Comparison of ENCODE assay signal across 19 cellular contexts in the genomic region with DNA sequence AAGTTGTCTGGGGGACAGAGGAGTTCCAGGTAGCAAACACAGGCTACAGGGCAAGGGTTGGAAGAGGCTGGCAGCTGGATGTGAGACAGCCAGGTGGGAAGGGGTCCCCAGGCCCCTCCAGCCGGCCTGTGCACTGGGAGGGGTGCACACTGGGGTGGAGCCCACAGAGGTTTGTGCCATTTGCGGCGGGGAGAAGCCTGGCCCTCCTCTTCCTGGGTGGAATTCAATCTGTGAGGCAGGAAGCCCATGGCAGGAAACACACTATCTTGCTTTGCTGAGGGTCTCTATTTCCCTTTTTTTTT.
"Had no signal": no experiment of that assay in that cellular context is flagged by ENCODE, and none has a peak within 500 bp of the region (broad histone marks: within the 10 kb centered on the region; RNA-seq: fewer than 3 reads in every experiment).

No MANE protein-coding gene starts in this region.

- H3K4me1 ChIP-seq: left lung, psoas muscle, right lobe of liver had no signal

- H3K27ac ChIP-seq: esophagus squamous epithelium, gastroesophageal sphincter, left lung, lower lobe of right lung, psoas muscle, right lobe of liver, tibial artery had no signal

- ATAC-seq: effector memory CD8-positive, alpha-beta T cell; gastroesophageal sphincter; natural killer cell treated with Interleukin-12 subunit alpha and Interleukin-12 subunit beta and Interleukin-15 and Interleukin-18, amount 100 ng/mL, for 72 hours; psoas muscle had no signal

- H3K27ac Mint-ChIP-seq: dendritic cell treated with granulocyte-macrophage colony-stimulating factor and Interleukin-4, amounts not matched to agents 40 ng/mL and 50 ng/mL, for 4 days; effector memory CD8-positive, alpha-beta T cell; immature natural killer cell; memory B cell; natural killer cell treated with Interleukin-12 subunit alpha and Interleukin-12 subunit beta and Interleukin-15 and Interleukin-18, amount 100 ng/mL, for 72 hours had no signal

- H3K27me3 ChIP-seq: esophagus squamous epithelium, gastroesophageal sphincter, left lung, right lobe of liver, tibial artery, upper lobe of left lung, uterus had no signal

- H3K36me3 Mint-ChIP-seq: immature natural killer cell; memory B cell; natural killer cell treated with Interleukin-12 subunit alpha and Interleukin-12 subunit beta and Interleukin-15 and Interleukin-18, amount 100 ng/mL, for 72 hours had no signal

- DNase-seq: effector memory CD8-positive, alpha-beta T cell; esophagus squamous epithelium; foreskin fibroblast; immature natural killer cell; midbrain; retina; right lobe of liver; stimulated activated CD4-positive, alpha-beta T cell treated with anti-CD3 and anti-CD28 coated beads, Interleukin-2, amount 100 ng/mL, for 24 hours; stimulated activated naive CD4-positive, alpha-beta T cell; tibial artery; uterus had no signal

- H3K9me3 ChIP-seq: esophagus squamous epithelium, gastroesophageal sphincter, left lung, lower lobe of right lung, psoas muscle, right lobe of liver, tibial artery, upper lobe of left lung, uterus had no signal

- H3K4me3 Mint-ChIP-seq: dendritic cell treated with granulocyte-macrophage colony-stimulating factor and Interleukin-4, amounts not matched to agents 40 ng/mL and 50 ng/mL, for 4 days; effector memory CD8-positive, alpha-beta T cell; immature natural killer cell; memory B cell; natural killer cell treated with Interleukin-12 subunit alpha and Interleukin-12 subunit beta and Interleukin-15 and Interleukin-18, amount 100 ng/mL, for 72 hours had no signal

- H3K4me1 Mint-ChIP-seq: immature natural killer cell, memory B cell had no signal

- H3K36me3 ChIP-seq: right lobe of liver, uterus had no signal

- H3K4me3 ChIP-seq: esophagus squamous epithelium, gastroesophageal sphincter, left lung, lower lobe of right lung, psoas muscle, right lobe of liver, tibial artery, upper lobe of left lung, uterus had no signal

- H3K27me3 Mint-ChIP-seq: dendritic cell treated with granulocyte-macrophage colony-stimulating factor and Interleukin-4, amounts not matched to agents 40 ng/mL and 50 ng/mL, for 4 days; effector memory CD8-positive, alpha-beta T cell; memory B cell; natural killer cell treated with Interleukin-12 subunit alpha and Interleukin-12 subunit beta and Interleukin-15 and Interleukin-18, amount 100 ng/mL, for 72 hours had no signal

- H3K9me3 Mint-ChIP-seq: dendritic cell treated with granulocyte-macrophage colony-stimulating factor and Interleukin-4, amounts not matched to agents 40 ng/mL and 50 ng/mL, for 4 days; immature natural killer cell; memory B cell; natural killer cell treated with Interleukin-12 subunit alpha and Interleukin-12 subunit beta and Interleukin-15 and Interleukin-18, amount 100 ng/mL, for 72 hours had no signal
